ENCODE assay signal across 20 cellular contexts in genomic region chr13:96804186-96804585, GRCh38.
DNase-seq lines count a peak whose midpoint lies in the region; ATAC-seq and TF ChIP-seq lines count a peak whose summit lies in the region.
"Had no signal": no experiment of that assay in that cellular context is flagged by ENCODE, and none has a peak within 500 bp of the region (broad histone marks: within the 10 kb centered on the region; RNA-seq: fewer than 3 reads in every experiment).

No MANE protein-coding gene starts in this region.

- no peaks in the 10 kb centered on the region for H3K9me3 ChIP-seq in smooth muscle cell (replicated peaks; ENCODE audit: low read depth)
- H3K9me3 ChIP-seq: BE2C, HAP-1 had no signal

- ATAC-seq in left colon (peak; percentile 73), GM18909 (IDR thresholded peaks at IDR 0.05; ENCODE audit: poor library complexity, unreplicated experiment) (no peak)

- no peaks in the 10 kb centered on the region for H3K36me3 ChIP-seq in smooth muscle cell (ENCODE audit: low read depth)
- H3K36me3 ChIP-seq: BE2C; BLaER1 treated with 17β-estradiol and CSF1 and Interleukin-3, amounts not matched to agents 10 nM and 100 nM; HAP-1 had no signal

- TF ChIP-seq CTCF in progenitor cell of endocrine pancreas (IDR thresholded peaks at IDR 0.05; ENCODE audit: unreplicated experiment) (no peak), smooth muscle cell (IDR thresholded peaks at IDR 0.05; ENCODE audit: borderline replicate concordance, insufficient read depth, poor library complexity, severe bottlenecking) (no peak)

- peaks cover 8% of the 10 kb centered on the region for H3K4me1 Mint-ChIP-seq in progenitor cell of endocrine pancreas (ENCODE audit: low read depth)
- H3K4me1 Mint-ChIP-seq: CD14-positive monocyte; CD8-positive, alpha-beta memory T cell had no signal

- H3F3A ChIP-seq in smooth muscle cell (ENCODE audit: low read depth), result no peaks in the 10 kb centered on the region

- H3K9ac ChIP-seq in smooth muscle cell (ENCODE audit: low read depth), result no peak overlapping the region
- H3K9ac ChIP-seq: BLaER1 treated with 17β-estradiol and CSF1 and Interleukin-3, amounts not matched to agents 10 nM and 100 nM had no signal

- intact Hi-C loops in left colon (cut with DNase I, micrococcal nuclease), result no loop called here

- no peak overlapping the region for H3K4me3 ChIP-seq in smooth muscle cell
- H3K4me3 ChIP-seq: BLaER1 treated with 17β-estradiol and CSF1 and Interleukin-3, amounts not matched to agents 10 nM and 100 nM; HAP-1 had no signal

- H2AFZ ChIP-seq in smooth muscle cell (ENCODE audit: low read depth), result no peak overlapping the region

- no peaks in the 10 kb centered on the region for H3K36me3 Mint-ChIP-seq in progenitor cell of endocrine pancreas (ENCODE audit: insufficient read depth)
- H3K36me3 Mint-ChIP-seq: CD14-positive monocyte; CD8-positive, alpha-beta memory T cell had no signal

- H3K4me1 ChIP-seq in smooth muscle cell (ENCODE audit: low read depth), result no peaks in the 10 kb centered on the region
- H3K4me1 ChIP-seq: BE2C; BLaER1 treated with 17β-estradiol and CSF1 and Interleukin-3, amounts not matched to agents 10 nM and 100 nM; HAP-1 had no signal

- no peaks in the 10 kb centered on the region for H4K20me1 ChIP-seq in smooth muscle cell (ENCODE audit: low read depth)
- H4K20me1 ChIP-seq: BLaER1 treated with 17β-estradiol and CSF1 and Interleukin-3, amounts not matched to agents 10 nM and 100 nM had no signal

- no peaks in the 10 kb centered on the region for H3K27me3 ChIP-seq in smooth muscle cell (ENCODE audit: low read depth)
- H3K27me3 ChIP-seq: BE2C; BLaER1 treated with 17β-estradiol and CSF1 and Interleukin-3, amounts not matched to agents 10 nM and 100 nM had no signal

- H3K4me2 ChIP-seq in smooth muscle cell, result peak overlapping the region; percentile 39
- H3K4me2 ChIP-seq: BLaER1 treated with 17β-estradiol and CSF1 and Interleukin-3, amounts not matched to agents 10 nM and 100 nM had no signal

- peak; percentile 40 for DNase-seq in DMS 273 (lab: John Stamatoyannopoulos, UW; ENCODE audit: unreplicated experiment)
- no peak for DNase-seq in DMS 273 treated with DMSO at 0.1 percent for 48 hours (lab: John Stamatoyannopoulos, UW)
- peak in 1 of 2 donors; percentile 7 for DNase-seq in left colon
- no peak for DNase-seq in progenitor cell of endocrine pancreas (ENCODE audit: low spot score, unreplicated experiment)
- no peak for DNase-seq in smooth muscle cell (lab: John Stamatoyannopoulos, UW; ENCODE audit: unreplicated experiment)
- no peak for DNase-seq in T1000 (lab: John Stamatoyannopoulos, UW)
- DNase-seq in NCI-H1417 treated with DMSO at 0.1 percent for 48 hours (lab: John Stamatoyannopoulos, UW), result no peak
- DNase-seq: ACHN; AML-193; BE2C; CD4-positive, alpha-beta T cell; CD8-positive, alpha-beta memory T cell; DMS153; DND-41; GOT3 had no signal

- H3K79me2 ChIP-seq in smooth muscle cell (ENCODE audit: low read depth), result no peaks in the 10 kb centered on the region

- 92% methylated on average over 7 of the region's 7 CpGs for WGBS in smooth muscle cell (ENCODE audit: low lambda C conversion rate)

- no peak overlapping the region for H3K4me3 Mint-ChIP-seq in progenitor cell of endocrine pancreas (ENCODE audit: low read depth)
- H3K4me3 Mint-ChIP-seq: CD14-positive monocyte; CD4-positive, alpha-beta T cell; CD8-positive, alpha-beta memory T cell had no signal

- H3K27ac Mint-ChIP-seq in progenitor cell of endocrine pancreas, result peak overlapping the region; percentile 37
- H3K27ac Mint-ChIP-seq: CD14-positive monocyte; CD4-positive, alpha-beta T cell; CD8-positive, alpha-beta memory T cell had no signal

- H3K27me3 Mint-ChIP-seq in progenitor cell of endocrine pancreas, result peaks cover 42% of the 10 kb centered on the region
- H3K27me3 Mint-ChIP-seq: CD8-positive, alpha-beta memory T cell had no signal

- peaks cover 3% of the 10 kb centered on the region for H3K9me3 Mint-ChIP-seq in progenitor cell of endocrine pancreas (ENCODE audit: low read depth)

- H3K27ac ChIP-seq in smooth muscle cell (ENCODE audit: low read depth), result no peak overlapping the region
- H3K27ac ChIP-seq: 22Rv1; BLaER1 treated with 17β-estradiol and CSF1 and Interleukin-3, amounts not matched to agents 10 nM and 100 nM had no signal
